ENCODE assay signal across 12 cellular contexts in the genomic region with DNA sequence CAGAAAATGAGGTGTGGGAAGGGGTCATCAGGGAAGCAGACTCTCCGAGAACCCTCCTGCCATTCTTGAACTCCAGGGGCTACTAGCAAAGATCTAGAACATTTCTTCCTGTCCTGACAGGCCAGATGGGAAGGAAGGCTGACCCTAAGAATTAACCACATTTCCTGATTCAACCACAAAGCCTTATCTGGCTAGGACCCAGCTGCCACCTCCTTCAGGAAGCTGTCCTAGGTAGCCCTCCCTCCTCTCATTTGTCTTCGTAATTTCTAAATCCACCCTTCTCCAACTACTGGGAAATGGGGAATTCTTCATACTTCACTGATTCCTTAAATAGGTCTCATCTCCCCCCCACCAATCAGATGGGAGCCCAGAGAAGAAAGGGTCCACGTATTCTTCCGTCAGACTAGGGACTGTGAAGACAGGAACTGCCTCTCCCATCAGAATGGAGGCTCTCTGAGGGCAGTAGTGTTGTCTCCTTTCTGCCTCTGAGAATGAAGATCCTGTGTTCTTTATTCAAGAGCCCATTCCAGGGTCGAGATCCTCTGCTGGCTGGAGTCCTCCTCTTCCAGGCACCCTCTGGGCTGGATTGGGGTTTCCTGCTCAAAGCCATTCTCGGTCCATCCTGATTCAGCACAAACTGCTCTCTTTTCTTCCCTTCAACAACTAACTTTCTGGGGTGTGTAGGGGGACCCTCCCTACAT. TPM values are rescaled to one million over a fixed set of nuclear protein-coding genes. Genes with fewer than 3 reads are reported as not detected.
A peak's percentile ranks its signal among the peaks of the same experiment; 100 is the strongest.
DNase-seq lines count a peak whose midpoint lies in the region; ATAC-seq lines count a peak whose summit lies in the region.
"Had no signal": no experiment of that assay in that cellular context is flagged by ENCODE, and none has a peak within 500 bp of the region (broad histone marks: within the 10 kb centered on the region; RNA-seq: fewer than 3 reads in every experiment).

No MANE protein-coding gene starts in this region.

- H2AK5ac ChIP-seq in mesendoderm (ENCODE audit: low read length): no peak overlapping the region

- H2BK120ac ChIP-seq in mesendoderm (ENCODE audit: low read depth, low read length): no peak overlapping the region

- H3K4ac ChIP-seq in mesendoderm (ENCODE audit: low read depth, low read length): no peak overlapping the region

- DNase-seq in EL (peak; percentile 49), M059J (ENCODE audit: low read depth) (peak; percentile 71), amniotic epithelial cell (ENCODE audit: low read depth) (peak; percentile 57), mesendoderm (peak; percentile 63), SIG-M5 treated with dmso at 0.1 percent for 504 hours (lab: John Stamatoyannopoulos, UW; ENCODE audit: unreplicated experiment) (no peak), NCI-H526 (lab: John Stamatoyannopoulos, UW) (no peak)
- DNase-seq in activated effector memory CD4-positive, alpha-beta T cell treated with Interleukin-2 at 50 U/mL for 16 hours: no peak
- DNase-seq: CD4-positive, alpha-beta memory T cell; NCI-H510A treated with DMSO at 0.1 percent for 48 hours; T-cell had no signal

- no peak overlapping the region for H3K4me2 ChIP-seq in mesendoderm (ENCODE audit: low read length)

- no peaks in the 10 kb centered on the region for H3K27me3 ChIP-seq in mesendoderm (ENCODE audit: insufficient read depth, low read length, poor library complexity)

- no peak overlapping the region for H3K4me3 ChIP-seq in mesendoderm (ENCODE audit: low read length)

- peak overlapping the region; percentile 20 for H3K18ac ChIP-seq in mesendoderm (ENCODE audit: low read length)

- peak overlapping the region; percentile 91 for H3K56ac ChIP-seq in mesendoderm (ENCODE audit: low read length)

- H4K5ac ChIP-seq in mesendoderm (ENCODE audit: low read length): no peak overlapping the region

- H3K27ac ChIP-seq in mesendoderm (ENCODE audit: low read depth, low read length): no peak overlapping the region
- H3K27ac ChIP-seq: epithelial cell of prostate had no signal

- whole genome bisulfite sequencing in mesendoderm (ENCODE audit: extremely low coverage, insufficient coverage, low lambda C conversion rate): no CpG with 5 or more reads among the region's 6 CpGs

- H3K79me1 ChIP-seq in mesendoderm (ENCODE audit: low read length): no peaks in the 10 kb centered on the region

- H3K79me2 ChIP-seq in mesendoderm (ENCODE audit: control insufficient read depth, insufficient read depth, low read length): no peaks in the 10 kb centered on the region

- no peak overlapping the region for H4K8ac ChIP-seq in mesendoderm (ENCODE audit: low read depth, low read length)

- ATAC-seq in GM19328 (IDR thresholded peaks at IDR 0.05; ENCODE audit: unreplicated experiment): no peak
- ATAC-seq: T-cell had no signal

- no peak overlapping the region for H2BK15ac ChIP-seq in mesendoderm (replicated peaks; ENCODE audit: low read depth)

- H3K23ac ChIP-seq in mesendoderm (ENCODE audit: low read length): no peak overlapping the region

- no peak overlapping the region for H2BK5ac ChIP-seq in mesendoderm (ENCODE audit: low read length)

- no peaks in the 10 kb centered on the region for H3K36me3 ChIP-seq in mesendoderm (ENCODE audit: control insufficient read depth, insufficient read depth, low read length)

- H3K4me1 ChIP-seq in mesendoderm (ENCODE audit: control insufficient read depth, low read depth, low read length): peaks cover 15% of the 10 kb centered on the region

- H3K9ac ChIP-seq in mesendoderm (ENCODE audit: low read length): no peak overlapping the region

RNA-seq across cellular contexts. Expression of gene SAMD14, which starts 2.1 kb away (rescaled TPM):
- 0.22 and 0.49 TPM in 2 replicates for total RNA-seq in M059J (2014; rRNA removed; shearing (Covaris generic))
- 1.2 TPM for polyA plus RNA-seq in mesendoderm (2013, experiment 1 of 2)
- 1.1 TPM for polyA plus RNA-seq in mesendoderm (2013, experiment 2 of 2)

RNA-seq across cellular contexts. Expression of gene PPP1R9B, which starts 22.7 kb away (rescaled TPM):
- 14.6 and 36.1 TPM in 2 replicates for total RNA-seq in M059J (2014; rRNA removed; shearing (Covaris generic))
- 2.9 TPM for polyA plus RNA-seq in mesendoderm (2013, experiment 1 of 2)
- 2.9 TPM for polyA plus RNA-seq in mesendoderm (2013, experiment 2 of 2)

RNA-seq across cellular contexts. Expression of gene PDK2, which starts 32.7 kb away (rescaled TPM):
- total RNA-seq in M059J (2014; rRNA removed; shearing (Covaris generic)): 27.2 and 38.2 TPM in 2 replicates
- polyA plus RNA-seq in mesendoderm (2013, experiment 1 of 2): 10.1 TPM
- polyA plus RNA-seq in mesendoderm (2013, experiment 2 of 2): 11.8 TPM

RNA-seq across cellular contexts. Expression of gene SGCA, which starts 38.0 kb away (rescaled TPM):
- total RNA-seq in M059J (2014; rRNA removed; shearing (Covaris generic)): not detected in 2 replicates
- 0.07 TPM for polyA plus RNA-seq in mesendoderm (2013, experiment 1 of 2)
- 0.13 TPM for polyA plus RNA-seq in mesendoderm (2013, experiment 2 of 2)
- total RNA-seq: CD4-positive, alpha-beta memory T cell had no signal
- polyA plus RNA-seq: CD4-positive, alpha-beta memory T cell had no signal

Comparison
In these comparisons a context has a peak if more than half of its experiments do, and no peak if none do; other contexts are left out.
1. DNase-seq: peak in EL (single experiment), M059J (single experiment), amniotic epithelial cell (single experiment) and mesendoderm (single experiment); none in SIG-M5 treated with dmso at 0.1 percent for 504 hours (single experiment), NCI-H526 (0 of 2) and activated effector memory CD4-positive, alpha-beta T cell treated with Interleukin-2 at 50 U/mL for 16 hours (single experiment).